In the genomic region with DNA sequence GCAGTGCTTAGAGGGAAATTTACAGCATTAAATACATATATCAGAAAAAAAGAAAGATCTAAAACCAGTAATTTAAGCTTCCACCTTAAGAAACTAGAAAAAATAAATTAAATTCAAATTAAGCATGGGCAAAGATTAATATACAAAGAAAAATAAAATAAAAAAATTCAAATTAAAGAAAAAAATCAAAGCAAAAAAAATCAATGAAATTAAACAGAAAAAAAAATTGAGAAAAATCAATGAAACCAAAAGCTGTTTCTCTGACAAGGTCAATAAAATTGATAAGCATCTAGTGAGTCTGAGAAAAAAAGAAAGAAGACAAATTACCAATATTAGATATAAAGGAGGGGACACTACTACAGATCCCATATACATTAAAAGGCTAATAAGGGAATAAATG, we compare ENCODE assay signal across 24 cellular contexts. TPM values are rescaled to one million over a fixed set of nuclear protein-coding genes. Genes with fewer than 3 reads are reported as not detected.
DNase-seq lines count a peak whose midpoint lies in the region; ATAC-seq, FAIRE-seq and TF ChIP-seq lines count a peak whose summit lies in the region.
"Had no signal": no experiment of that assay in that cellular context is flagged by ENCODE, and none has a peak within 500 bp of the region (broad histone marks: within the 10 kb centered on the region; RNA-seq: fewer than 3 reads in every experiment).

No MANE protein-coding gene starts in this region.

- DNase-seq in kidney, result no peak
- DNase-seq in GM10248 (ENCODE audit: extremely low spot score), result no peak
- DNase-seq in activated naive CD4-positive, alpha-beta T cell treated with anti-CD3 and anti-CD28 coated beads for 36 hours, result no peak
- no peak for DNase-seq in activated gamma-delta T cell (lab: John Stamatoyannopoulos, UW)
- DNase-seq: ACHN; BE2C; C1 segment of cervical spinal cord; CD4-positive, CD25-positive, alpha-beta regulatory T cell; CD8-positive, alpha-beta memory T cell; COR-L47; DMS 273 treated with DMSO at 0.1 percent for 48 hours; DMS53; DND-41; EL; GOT3; H7 had no signal

- H3K9me3 Mint-ChIP-seq in activated naive CD4-positive, alpha-beta T cell treated with anti-CD3 and anti-CD28 coated beads for 36 hours, result no peaks in the 10 kb centered on the region

- H3K36me3 Mint-ChIP-seq in activated naive CD4-positive, alpha-beta T cell treated with anti-CD3 and anti-CD28 coated beads for 36 hours (ENCODE audit: low read depth), result no peaks in the 10 kb centered on the region
- H3K36me3 Mint-ChIP-seq: CD4-positive, CD25-positive, alpha-beta regulatory T cell; CD8-positive, alpha-beta memory T cell had no signal

- H3K4me3 ChIP-seq in HEK293 (ENCODE audit: low read depth, low read length) (no peak overlapping the region), kidney (ENCODE audit: low read length in 2 of 2) (no peak overlapping the region)

- ATAC-seq in HG02870 (IDR thresholded peaks at IDR 0.05; ENCODE audit: unreplicated experiment), result no peak
- ATAC-seq: HCT116, HepG2 had no signal

- H3K4me3 Mint-ChIP-seq in activated naive CD4-positive, alpha-beta T cell treated with anti-CD3 and anti-CD28 coated beads for 36 hours, result no peak overlapping the region
- H3K4me3 Mint-ChIP-seq: CD4-positive, CD25-positive, alpha-beta regulatory T cell; CD8-positive, alpha-beta memory T cell; IgD-negative memory B cell had no signal

- peaks cover 14% of the 10 kb centered on the region for H3K27me3 Mint-ChIP-seq in activated naive CD4-positive, alpha-beta T cell treated with anti-CD3 and anti-CD28 coated beads for 36 hours (ENCODE audit: low read depth)

- no peak overlapping the region for H3K9ac ChIP-seq in kidney (ENCODE audit: low read length in 2 of 2)

- H3K4me1 ChIP-seq in HEK293 (ENCODE audit: control insufficient read depth, insufficient read depth, low read length) (0 out of 2 replicates have a peak, but pooled peaks cover 5% of the 10 kb centered on the region), kidney (ENCODE audit: control insufficient read depth in 1 of 2, insufficient read depth in 1 of 2, low read depth in 1 of 2, low read length in 2 of 2) (peaks cover 14 to 33% of the 10 kb centered on the region in 2 donors)
- H3K4me1 ChIP-seq: BE2C had no signal

- POLR2A ChIA-PET in HEK293 (lab: Yijun Ruan, JAX) (no interaction called here), GM10248 (lab: Yijun Ruan, JAX) (no interaction called here)

- intact Hi-C loops in kidney (cut with DNase I), result no loop called here
- intact Hi-C loops in activated naive CD4-positive, alpha-beta T cell treated with anti-CD3 and anti-CD28 coated beads for 36 hours (cut with micrococcal nuclease), result no loop called here

- H3K4me1 Mint-ChIP-seq in activated naive CD4-positive, alpha-beta T cell treated with anti-CD3 and anti-CD28 coated beads for 36 hours (ENCODE audit: low read depth), result no peaks in the 10 kb centered on the region
- H3K4me1 Mint-ChIP-seq: CD4-positive, CD25-positive, alpha-beta regulatory T cell; CD8-positive, alpha-beta memory T cell had no signal

- H3K36me3 ChIP-seq in HEK293 (ENCODE audit: control insufficient read depth in 2 of 2, insufficient read depth in 1 of 2, low read length in 2 of 2) (no peaks in the 10 kb centered on the region), kidney (ENCODE audit: control insufficient read depth in 1 of 2, insufficient read depth in 2 of 2, low read length in 2 of 2) (no peaks in the 10 kb centered on the region)
- H3K36me3 ChIP-seq: BE2C had no signal

- CTCF ChIA-PET in HEK293 (lab: Yijun Ruan, JAX) (interaction anchor here (0.9 to 1.0 kb wide), 2 partner anchors 47 to 272 kb away, joined by 3 read pairs; no protein-coding TSS in a partner anchor), GM10248 (lab: Yijun Ruan, JAX) (interaction anchor here (0.7 to 1.5 kb wide), 2 partner anchors 9 to 15 kb away, joined by 3 read pairs; no protein-coding TSS in a partner anchor)
- CTCF ChIA-PET in activated naive CD4-positive, alpha-beta T cell treated with anti-CD3 and anti-CD28 coated beads for 36 hours (lab: Charles Lee), result interaction anchor here (0.5 kb wide), 1 partner anchor 19 kb away, joined by 3 read pairs; no protein-coding TSS in a partner anchor

- H3K27ac Mint-ChIP-seq in activated naive CD4-positive, alpha-beta T cell treated with anti-CD3 and anti-CD28 coated beads for 36 hours, result no peak overlapping the region
- H3K27ac Mint-ChIP-seq: CD4-positive, CD25-positive, alpha-beta regulatory T cell; CD8-positive, alpha-beta memory T cell; IgD-negative memory B cell had no signal

- FAIRE-seq in colon (lab: Jason Lieb, UNC), result peak; percentile 65
- peak; percentile 92 for FAIRE-seq in kidney (lab: Jason Lieb, UNC)
- FAIRE-seq: GM12892, GM18507, HepG2 had no signal

- H3K9me3 ChIP-seq in HEK293 (ENCODE audit: control insufficient read depth, insufficient read depth, low read depth, low read length) (no peaks in the 10 kb centered on the region), kidney (ENCODE audit: control insufficient read depth in 1 of 2, low read length in 2 of 2) (no peaks in the 10 kb centered on the region)
- H3K9me3 ChIP-seq: BE2C had no signal

- H3K27ac ChIP-seq in HEK293 (ENCODE audit: extremely low read depth, low read depth, low read length) (no peak overlapping the region), kidney (ENCODE audit: low read depth in 2 of 2, low read length in 2 of 2) (no peak overlapping the region)

- TF ChIP-seq CTCF in HEK293 (tag by site-specific recombination; IDR thresholded peaks at IDR 0.05) (no peak), kidney (IDR thresholded peaks at IDR 0.05; ENCODE audit: borderline replicate concordance, extremely low read depth, insufficient read depth) (no peak), GM10248 (IDR thresholded peaks at IDR 0.05; ENCODE audit: control extremely low read depth, extremely low read depth, low read depth, missing control alignments) (no peak)

TF ChIP-seq in HEK293, 187 proteins besides CTCF, POLR2A, EP300 and RAD21:
- TF ChIP-seq ZNF571 (tag by site-specific recombination; IDR thresholded peaks at IDR 0.05) (no peak), ZSCAN30 (tag by site-specific recombination; IDR thresholded peaks at IDR 0.05) (no peak), ZNF362 (tag by site-specific recombination; IDR thresholded peaks at IDR 0.05) (peak; percentile 94), ZNF623 (tag by site-specific recombination; IDR thresholded peaks at IDR 0.05) (no peak), ZNF560 (tag by site-specific recombination; IDR thresholded peaks at IDR 0.05; ENCODE audit: borderline replicate concordance) (no peak), HOXD13 (CRISPR knock-in tag; IDR thresholded peaks at IDR 0.05; ENCODE audit: borderline replicate concordance) (no peak), ZNF518A (tag by site-specific recombination; conservative IDR thresholded peaks at IDR 0.05; ENCODE audit: low read depth) (no peak)

RNA-seq across cellular contexts. Expression of gene GNG12, which starts 26.0 kb away (rescaled TPM):
- total RNA-seq in kidney, result 89.3 TPM
- 46.1 TPM for polyA plus RNA-seq in kidney (ENCODE audit: insufficient read depth, low read depth, low replicate concordance)
- total RNA-seq in activated naive CD4-positive, alpha-beta T cell treated with anti-CD3 and anti-CD28 coated beads for 36 hours, result under 1 TPM; 0.05 to 0.07 TPM
- total RNA-seq: CD4-positive, CD25-positive, alpha-beta regulatory T cell had no signal
- polyA plus RNA-seq: CD4-positive, CD25-positive, alpha-beta regulatory T cell; CD8-positive, alpha-beta memory T cell; IgD-negative memory B cell had no signal

Comparison
In these comparisons a context has a peak if more than half of its experiments do, and no peak if none do; other contexts are left out.
1. RNA of gene GNG12, which starts 26.0 kb away (total RNA-seq): 89.3 TPM in kidney (single experiment); 0.05 to 0.07 TPM in activated naive CD4-positive, alpha-beta T cell treated with anti-CD3 and anti-CD28 coated beads for 36 hours; every median in the first group is over 10 times any median in the second.